In the genomic region with DNA sequence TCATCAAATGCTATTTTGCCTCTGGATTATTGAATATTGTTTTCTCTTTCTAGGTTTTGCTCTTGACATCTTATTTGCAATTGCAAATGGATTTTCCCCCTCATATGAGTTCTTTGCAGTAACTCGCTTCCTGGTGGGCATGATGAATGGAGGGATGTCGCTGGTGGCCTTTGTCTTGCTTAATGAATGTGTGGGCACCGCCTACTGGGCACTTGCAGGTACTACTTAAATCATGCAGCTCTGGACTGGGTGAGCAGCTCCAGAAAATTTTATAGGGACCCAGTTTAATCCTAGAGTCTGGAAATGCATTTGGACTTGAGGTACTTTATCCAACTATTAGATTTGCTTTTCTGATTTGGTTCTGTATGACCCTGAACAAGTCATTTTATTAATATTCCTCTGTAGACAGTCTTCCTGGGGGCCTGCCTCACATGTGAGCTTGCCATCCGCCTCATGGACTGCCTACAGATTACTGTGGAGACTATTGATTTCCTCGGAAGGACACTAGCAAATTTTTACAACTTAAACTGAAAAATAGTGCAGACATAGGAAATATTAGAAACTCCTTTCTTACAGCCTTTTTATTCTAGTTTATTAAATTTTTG, we compare ENCODE assay signal across 8 cellular contexts. TPM values are rescaled to one million over a fixed set of nuclear protein-coding genes. Genes with fewer than 3 reads are reported as not detected.
A peak's percentile ranks its signal among the peaks of the same experiment; 100 is the strongest.
DNase-seq lines count a peak whose midpoint lies in the region; ATAC-seq and TF ChIP-seq lines count a peak whose summit lies in the region.

No MANE protein-coding gene starts in this region.

- no TSS peak for BruUV-seq in Panc1 (replicated peaks; lab: Mats Ljungman, UMichigan)

- H3K4me1 ChIP-seq in DOHH2 (ENCODE audit: control insufficient read depth, low read length): no peaks in the 10 kb centered on the region
- H3K4me1 ChIP-seq in Panc1 (ENCODE audit: control insufficient read depth, insufficient read depth, low read length): no peaks in the 10 kb centered on the region
- no peaks in the 10 kb centered on the region for H3K4me1 ChIP-seq in cardiac muscle cell (ENCODE audit: low read depth)

- H3K9me2 ChIP-seq in DOHH2 (replicated peaks; ENCODE audit: control insufficient read depth, low read length): no peaks in the 10 kb centered on the region

- in situ Hi-C loops in Panc1 (cut with HindIII; ENCODE audit: low pct_unique_long_range_greater_than_20kb, low sequenced_read_pairs): no loop called here

- no peak overlapping the region for H3K4me2 ChIP-seq in DOHH2 (ENCODE audit: low read length)

- no peaks in the 10 kb centered on the region for H3K36me3 Mint-ChIP-seq in activated naive CD4-positive, alpha-beta T cell treated with anti-CD3 and anti-CD28 coated beads, Interleukin-2, amount 10 ng/mL, durations not matched to agents 7 days and 5 days
- H3K36me3 Mint-ChIP-seq in activated T-helper 1 cell treated with anti-CD3 and anti-CD28 coated beads, Interleukin-12 subunit alpha, Interleukin-12 subunit beta, Interleukin-2, Interleukin-4 antibody, amounts not matched to agents 30 ng/mL and 10 ng/mL and 1 ng/mL, durations not matched to agents 14 hours and 24 hours and 36 hours (ENCODE audit: low read depth): no peaks in the 10 kb centered on the region

- H3K4me3 ChIP-seq in DOHH2 (ENCODE audit: low read length) (no peak overlapping the region), Panc1 (ENCODE audit: low read depth in 2 of 2, low read length in 2 of 2) (no peak overlapping the region), cardiac muscle cell (no peak overlapping the region)

- DNase-seq in HT1080 (ENCODE audit: low read depth): peak; percentile 56
- peak; percentile 12 for DNase-seq in Panc1 (ENCODE audit: low read depth, low spot score)
- peak; percentile 70 for DNase-seq in activated naive CD4-positive, alpha-beta T cell treated with anti-CD3 and anti-CD28 coated beads, Interleukin-2, amount 10 ng/mL, durations not matched to agents 7 days and 5 days
- peak; percentile 75 to 76 for DNase-seq in cardiac muscle cell (ENCODE audit: low read depth in 1 of 2, low spot score in 1 of 2)
- peak; percentile 75 for DNase-seq in putamen (ENCODE audit: low spot score)
- DNase-seq in activated T-helper 1 cell treated with anti-CD3 and anti-CD28 coated beads, Interleukin-12 subunit alpha, Interleukin-12 subunit beta, Interleukin-2, Interleukin-4 antibody, amounts not matched to agents 30 ng/mL and 10 ng/mL and 1 ng/mL, durations not matched to agents 14 hours and 24 hours and 36 hours (ENCODE audit: low spot score): no peak

- H3K27me3 Mint-ChIP-seq in activated naive CD4-positive, alpha-beta T cell treated with anti-CD3 and anti-CD28 coated beads, Interleukin-2, amount 10 ng/mL, durations not matched to agents 7 days and 5 days: peaks cover 8% of the 10 kb centered on the region
- peaks cover 12% of the 10 kb centered on the region for H3K27me3 Mint-ChIP-seq in activated T-helper 1 cell treated with anti-CD3 and anti-CD28 coated beads, Interleukin-12 subunit alpha, Interleukin-12 subunit beta, Interleukin-2, Interleukin-4 antibody, amounts not matched to agents 30 ng/mL and 10 ng/mL and 1 ng/mL, durations not matched to agents 14 hours and 24 hours and 36 hours (ENCODE audit: insufficient read depth)

- no peaks in the 10 kb centered on the region for H3K36me3 ChIP-seq in DOHH2 (ENCODE audit: control insufficient read depth, low read length)
- no peaks in the 10 kb centered on the region for H3K36me3 ChIP-seq in Panc1 (ENCODE audit: control insufficient read depth, insufficient read depth, low read length)
- no peaks in the 10 kb centered on the region for H3K36me3 ChIP-seq in cardiac muscle cell

- peak; percentile 85 for ATAC-seq in GM21367 (IDR thresholded peaks at IDR 0.05; ENCODE audit: unreplicated experiment)
- 0 out of 2 replicates have a peak, but pooled peaks have one; percentile 73 for ATAC-seq in Panc1

- H3K27me3 ChIP-seq in DOHH2 (ENCODE audit: control insufficient read depth, low read length) (peaks cover 12% of the 10 kb centered on the region), Panc1 (ENCODE audit: control insufficient read depth, insufficient read depth, low read length) (no peaks in the 10 kb centered on the region), cardiac muscle cell (no peaks in the 10 kb centered on the region)

- H3K79me2 ChIP-seq in DOHH2 (ENCODE audit: control insufficient read depth, low read length): no peaks in the 10 kb centered on the region

- CTCF ChIA-PET in Panc1 (lab: Charles Lee): interaction anchor here (0.6 to 1.0 kb wide), 4 partner anchors 70 to 314 kb away, joined by 3 to 6 read pairs (median 4); no protein-coding TSS in a partner anchor
- CTCF ChIA-PET in activated naive CD4-positive, alpha-beta T cell treated with anti-CD3 and anti-CD28 coated beads, Interleukin-2, amount 10 ng/mL, durations not matched to agents 7 days and 5 days (lab: Charles Lee): interaction anchor here (0.8 to 3.2 kb wide), 14 partner anchors 8 to 464 kb away, joined by 3 to 15 read pairs (median 4); no protein-coding TSS in a partner anchor

- no peaks in the 10 kb centered on the region for H3K4me1 Mint-ChIP-seq in activated naive CD4-positive, alpha-beta T cell treated with anti-CD3 and anti-CD28 coated beads, Interleukin-2, amount 10 ng/mL, durations not matched to agents 7 days and 5 days
- H3K4me1 Mint-ChIP-seq in activated T-helper 1 cell treated with anti-CD3 and anti-CD28 coated beads, Interleukin-12 subunit alpha, Interleukin-12 subunit beta, Interleukin-2, Interleukin-4 antibody, amounts not matched to agents 30 ng/mL and 10 ng/mL and 1 ng/mL, durations not matched to agents 14 hours and 24 hours and 36 hours (ENCODE audit: low read depth): no peaks in the 10 kb centered on the region

- no peaks in the 10 kb centered on the region for H3F3A ChIP-seq in DOHH2 (ENCODE audit: control insufficient read depth, insufficient read depth)

- H3K9me3 ChIP-seq in DOHH2 (ENCODE audit: control insufficient read depth, insufficient read depth, low read length) (no peaks in the 10 kb centered on the region), Panc1 (ENCODE audit: control insufficient read depth, insufficient read depth, low read depth, low read length) (no peaks in the 10 kb centered on the region), cardiac muscle cell (ENCODE audit: low read depth) (no peaks in the 10 kb centered on the region)

- TF ChIP-seq CTCF in DOHH2 (IDR thresholded peaks at IDR 0.05; ENCODE audit: low read depth, low read length, poor library complexity, severe bottlenecking): peak; percentile 79
- peak; percentile 75 for TF ChIP-seq CTCF in Panc1 (IDR thresholded peaks at IDR 0.05)
- TF ChIP-seq CTCF in cardiac muscle cell (IDR thresholded peaks at IDR 0.05; ENCODE audit: low read depth, low read length): peak; percentile 81

- no peaks in the 10 kb centered on the region for H3K9me3 Mint-ChIP-seq in activated naive CD4-positive, alpha-beta T cell treated with anti-CD3 and anti-CD28 coated beads, Interleukin-2, amount 10 ng/mL, durations not matched to agents 7 days and 5 days
- H3K9me3 Mint-ChIP-seq in activated T-helper 1 cell treated with anti-CD3 and anti-CD28 coated beads, Interleukin-12 subunit alpha, Interleukin-12 subunit beta, Interleukin-2, Interleukin-4 antibody, amounts not matched to agents 30 ng/mL and 10 ng/mL and 1 ng/mL, durations not matched to agents 14 hours and 24 hours and 36 hours: no peaks in the 10 kb centered on the region

- H3K27ac ChIP-seq in DOHH2 (ENCODE audit: low read depth, low read length): no peak overlapping the region
- H3K27ac ChIP-seq in Panc1 (ENCODE audit: low read length): no peak overlapping the region
- no peak overlapping the region for H3K27ac ChIP-seq in cardiac muscle cell

- intact Hi-C loops in Panc1 (cut with micrococcal nuclease; ENCODE audit: unreplicated experiment): no loop called here
- intact Hi-C loops in activated T-helper 1 cell treated with anti-CD3 and anti-CD28 coated beads, Interleukin-12 subunit alpha, Interleukin-12 subunit beta, Interleukin-2, Interleukin-4 antibody, amounts not matched to agents 30 ng/mL and 10 ng/mL and 1 ng/mL, durations not matched to agents 14 hours and 24 hours and 36 hours (cut with micrococcal nuclease): loop anchor here (1.0 kb wide), 1 partner anchor 213 kb away; no protein-coding TSS in a partner anchor

- POLR2A ChIA-PET in Panc1 (lab: Charles Lee): interaction anchor here (0.6 to 0.7 kb wide), 2 partner anchors 187 to 285 kb away, joined by 3 read pairs; no protein-coding TSS in a partner anchor

- H3K27ac Mint-ChIP-seq in activated naive CD4-positive, alpha-beta T cell treated with anti-CD3 and anti-CD28 coated beads, Interleukin-2, amount 10 ng/mL, durations not matched to agents 7 days and 5 days: no peak overlapping the region
- H3K27ac Mint-ChIP-seq in activated T-helper 1 cell treated with anti-CD3 and anti-CD28 coated beads, Interleukin-12 subunit alpha, Interleukin-12 subunit beta, Interleukin-2, Interleukin-4 antibody, amounts not matched to agents 30 ng/mL and 10 ng/mL and 1 ng/mL, durations not matched to agents 14 hours and 24 hours and 36 hours: no peak overlapping the region

- H4K20me1 ChIP-seq in DOHH2 (ENCODE audit: control insufficient read depth, insufficient read depth, low read depth, low read length): no peaks in the 10 kb centered on the region

- H3K4me3 Mint-ChIP-seq in activated naive CD4-positive, alpha-beta T cell treated with anti-CD3 and anti-CD28 coated beads, Interleukin-2, amount 10 ng/mL, durations not matched to agents 7 days and 5 days: no peak overlapping the region
- no peak overlapping the region for H3K4me3 Mint-ChIP-seq in activated T-helper 1 cell treated with anti-CD3 and anti-CD28 coated beads, Interleukin-12 subunit alpha, Interleukin-12 subunit beta, Interleukin-2, Interleukin-4 antibody, amounts not matched to agents 30 ng/mL and 10 ng/mL and 1 ng/mL, durations not matched to agents 14 hours and 24 hours and 36 hours

RNA-seq across cellular contexts. Expression of a gene that starts 44.5 kb away (rescaled TPM):
- total RNA-seq in HT1080 (2014; rRNA removed; shearing (Covaris generic)): 1.6 and 3.2 TPM in 2 replicates
- polyA plus RNA-seq in HT1080 (2015; cell fraction: cytosol; rRNA removed): 2.1 and 4.2 TPM in 2 replicates
- 23.5 and 24.1 TPM in 2 replicates for polyA plus RNA-seq in HT1080 (2015; cell fraction: nucleus; rRNA removed)
- total RNA-seq in Panc1 (2021; ENCODE audit: unreplicated experiment): 0.21 TPM
- polyA plus RNA-seq in Panc1 (2012; ENCODE audit: insufficient read length): not detected
- 2.3 and 2.7 TPM in 2 replicates for total RNA-seq in cardiac muscle cell
- 2.3 and 2.4 TPM in 2 replicates for polyA plus RNA-seq in cardiac muscle cell
- total RNA-seq in activated T-helper 1 cell treated with anti-CD3 and anti-CD28 coated beads, Interleukin-12 subunit alpha, Interleukin-12 subunit beta, Interleukin-2, Interleukin-4 antibody, amounts not matched to agents 30 ng/mL and 10 ng/mL and 1 ng/mL, durations not matched to agents 14 hours and 24 hours and 36 hours: 0.23 and 0.73 TPM in 2 replicates
